Comparison of ENCODE assay signal across 2 cellular contexts in the genomic region with DNA sequence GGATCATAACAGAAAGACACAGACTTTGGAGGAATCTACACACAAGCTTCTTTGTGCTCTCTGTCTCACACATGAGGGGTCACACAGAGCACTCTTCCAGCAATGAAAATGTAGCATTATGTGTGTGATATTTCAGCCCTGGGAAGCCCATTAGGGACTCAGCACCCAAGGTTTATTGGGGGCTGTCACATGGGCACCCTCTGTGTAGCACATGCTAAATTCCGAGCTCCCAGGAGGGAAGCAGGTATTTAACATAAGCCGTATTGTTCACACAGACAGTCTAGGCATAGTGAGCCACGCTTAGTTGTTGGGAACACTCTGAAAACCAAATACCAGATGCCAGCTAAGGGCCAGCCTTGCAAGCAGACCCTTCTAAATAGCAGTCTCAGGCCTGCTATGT.
A peak's percentile ranks its signal among the peaks of the same experiment; 100 is the strongest.
TF ChIP-seq lines count a peak whose summit lies in the region.

No MANE protein-coding gene starts in this region.

TF ChIP-seq in HepG2, 621 proteins besides CTCF, POLR2A, EP300 and RAD21 (continued from another document):
- TF ChIP-seq MNT (IDR thresholded peaks at IDR 0.05), result peak; percentile 62

TF ChIP-seq in GM23338, 12 proteins besides CTCF, POLR2A, EP300 and RAD21 (continued from another document):
- TF ChIP-seq, protein P1, sequence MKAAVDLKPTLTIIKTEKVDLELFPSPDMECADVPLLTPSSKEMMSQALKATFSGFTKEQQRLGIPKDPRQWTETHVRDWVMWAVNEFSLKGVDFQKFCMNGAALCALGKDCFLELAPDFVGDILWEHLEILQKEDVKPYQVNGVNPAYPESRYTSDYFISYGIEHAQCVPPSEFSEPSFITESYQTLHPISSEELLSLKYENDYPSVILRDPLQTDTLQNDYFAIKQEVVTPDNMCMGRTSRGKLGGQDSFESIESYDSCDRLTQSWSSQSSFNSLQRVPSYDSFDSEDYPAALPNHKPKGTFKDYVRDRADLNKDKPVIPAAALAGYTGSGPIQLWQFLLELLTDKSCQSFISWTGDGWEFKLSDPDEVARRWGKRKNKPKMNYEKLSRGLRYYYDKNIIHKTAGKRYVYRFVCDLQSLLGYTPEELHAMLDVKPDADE (IDR thresholded peaks at IDR 0.05), result no peak
- TF ChIP-seq JUNB (IDR thresholded peaks at IDR 0.05; ENCODE audit: unreplicated experiment), result no peak
- TF ChIP-seq NANOG (IDR thresholded peaks at IDR 0.05; ENCODE audit: borderline replicate concordance), result no peak
